Comparison of ENCODE assay signal across 8 cellular contexts in genomic region chr7:43112088-43112940, GRCh38.
DNase-seq lines count a peak whose midpoint lies in the region; ATAC-seq and TF ChIP-seq lines count a peak whose summit lies in the region.

HECW1 (plus strand) TSS chr7:43112647; CDS start chr7:43243906, 131,259 bp downstream.

- H3K9me3 ChIP-seq in HEK293 (ENCODE audit: control insufficient read depth, insufficient read depth, low read depth, low read length) (no peaks in the 10 kb centered on the region), muscle layer of colon (ENCODE audit: low read length) (no peaks in the 10 kb centered on the region)

- no peak within 1 kb of the TSS for H3K9ac ChIP-seq in muscle layer of colon (ENCODE audit: low read length)

- no peaks in the 10 kb centered on the region for H3K79me2 ChIP-seq in ACC112 (ENCODE audit: control insufficient read depth, insufficient read depth, low read length, unreplicated experiment)

- H2AFZ ChIP-seq in ACC112 (ENCODE audit: low read length, unreplicated experiment) = peak within 1 kb of the TSS; percentile 18

- TF ChIP-seq CTCF in HEK293 (tag by site-specific recombination; IDR thresholded peaks at IDR 0.05) = peak; percentile 48

- H3K4me1 ChIP-seq in ACC112 (ENCODE audit: control insufficient read depth, insufficient read depth, low read length, unreplicated experiment) (no peaks in the 10 kb centered on the region), HEK293 (ENCODE audit: control insufficient read depth, insufficient read depth, low read length) (no peaks in the 10 kb centered on the region), muscle layer of colon (ENCODE audit: insufficient read depth, low read length) (no peaks in the 10 kb centered on the region)

- H3K4me3 ChIP-seq in ACC112 (ENCODE audit: low read depth, low read length) (peak within 1 kb of the TSS; percentile 74), HEK293 (ENCODE audit: low read depth, low read length) (peak within 1 kb of the TSS; percentile 49), muscle layer of colon (ENCODE audit: low read depth in 1 of 2, low read length in 2 of 2) (peak within 1 kb of the TSS; percentile 41 to 45)

- ATAC-seq in HG02885 (IDR thresholded peaks at IDR 0.05; ENCODE audit: poor library complexity, unreplicated experiment) (no peak), HG02588 (IDR thresholded peaks at IDR 0.05; ENCODE audit: unreplicated experiment) (no peak), HG02759 (IDR thresholded peaks at IDR 0.05; ENCODE audit: unreplicated experiment) (no peak)

- H3K36me3 ChIP-seq in ACC112 (ENCODE audit: insufficient read depth, low read length) (no peaks in the 10 kb centered on the region), HEK293 (ENCODE audit: control insufficient read depth in 2 of 2, insufficient read depth in 1 of 2, low read length in 2 of 2) (no peaks in the 10 kb centered on the region), muscle layer of colon (ENCODE audit: insufficient read depth, low read length) (no peaks in the 10 kb centered on the region)

- POLR2A ChIA-PET in HEK293 (lab: Yijun Ruan, JAX) = interaction anchor here (0.6 kb wide), 1 partner anchor 180 kb away, joined by 7 read pairs; the partner anchor contains the start of genes MRPL32 and PSMA2

- CTCF ChIA-PET in HEK293 (lab: Yijun Ruan, JAX) = no interaction called here

- H3K27ac ChIP-seq in ACC112 (ENCODE audit: low read depth, low read length) (no peak within 1 kb of the TSS), HEK293 (ENCODE audit: extremely low read depth, low read depth, low read length) (no peak within 1 kb of the TSS; the same call in 1 of the 2 replicates), caudate nucleus (ENCODE audit: low read depth, low read length) (peak within 1 kb of the TSS; percentile 52), muscle layer of colon (ENCODE audit: low read depth, low read length) (no peak within 1 kb of the TSS)

- DNase-seq in caudate nucleus (lab: John Stamatoyannopoulos, UW) (peak in 45 of 61 donors; percentile 11 to 80 (median 51)), NCI-H2081 (lab: John Stamatoyannopoulos, UW) (no peak)

- peaks cover 69% of the 10 kb centered on the region for H3K27me3 ChIP-seq in ACC112 (ENCODE audit: insufficient read depth, low read length)
- H3K27me3 ChIP-seq in muscle layer of colon (ENCODE audit: control insufficient read depth in 1 of 2, insufficient read depth in 2 of 2, low read length in 2 of 2) = peaks cover 38 to 62% of the 10 kb centered on the region in 2 donors

TF ChIP-seq in HEK293, 187 proteins besides CTCF, POLR2A, EP300 and RAD21 (continues in another document):
- peak; percentile 68 for TF ChIP-seq ZBTB20 (tag by site-specific recombination; IDR thresholded peaks at IDR 0.05)
- no peak for TF ChIP-seq ZNF624 (tag by site-specific recombination; IDR thresholded peaks at IDR 0.05)
- peak; percentile 60; the same call in 1 of the 2 replicates for TF ChIP-seq ZBTB10 (tag by site-specific recombination; IDR thresholded peaks at IDR 0.05)
- TF ChIP-seq ZNF423 (tag by site-specific recombination; IDR thresholded peaks at IDR 0.05) = no peak
- TF ChIP-seq ZNF2 (tag by site-specific recombination; IDR thresholded peaks at IDR 0.05) = peak; percentile 38; the same call in 1 of the 2 replicates
- peak; percentile 61 for TF ChIP-seq PRDM10 (tag by site-specific recombination; IDR thresholded peaks at IDR 0.05)
- TF ChIP-seq PRDM4 (tag by site-specific recombination; IDR thresholded peaks at IDR 0.05) = 0 out of 2 replicates have a peak, but pooled peaks have one; percentile 10
- TF ChIP-seq PATZ1 (tag by site-specific recombination; IDR thresholded peaks at IDR 0.05) = peak; percentile 75; the same call in 1 of the 2 replicates
- TF ChIP-seq ZNF76 (tag by site-specific recombination; IDR thresholded peaks at IDR 0.05; ENCODE audit: borderline replicate concordance, low read depth) = no peak; the same call in 1 of the 2 replicates

Comparison
In these comparisons a context has a peak if more than half of its experiments do, and no peak if none do; other contexts are left out.
1. DNase-seq: peak in caudate nucleus (45 of 61); none in NCI-H2081 (0 of 2).
2. Peak in every context shown above with its lines, with median percentiles within 50 percentile points of each other: H3K4me3 ChIP-seq.